ENCODE assay signal across 7 cellular contexts in the genomic region with DNA sequence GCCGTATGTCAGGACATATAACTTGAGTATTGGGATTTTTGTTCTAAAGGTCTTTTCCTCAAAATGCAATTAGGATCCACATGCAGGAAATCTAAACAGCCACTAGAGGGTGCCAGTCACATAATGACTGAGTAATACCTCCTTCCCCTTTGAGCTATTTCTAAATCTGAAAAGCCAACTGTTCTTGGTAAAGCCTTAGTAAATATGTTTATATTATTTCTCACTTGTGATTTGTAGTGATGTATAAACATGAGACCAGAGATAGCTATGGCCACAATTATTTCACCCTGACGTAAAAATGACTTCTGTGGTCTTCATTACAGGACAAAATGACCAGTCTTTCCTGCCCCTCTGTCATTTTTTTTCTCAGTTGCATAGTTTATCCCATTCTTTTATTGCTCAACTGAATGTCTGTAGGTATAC. TPM values are rescaled to one million over a fixed set of nuclear protein-coding genes. Genes with fewer than 3 reads are reported as not detected.
DNase-seq lines count a peak whose midpoint lies in the region; ATAC-seq, FAIRE-seq and TF ChIP-seq lines count a peak whose summit lies in the region.

No MANE protein-coding gene starts in this region.

- H3K79me2 ChIP-seq in fibroblast of lung (ENCODE audit: control insufficient read depth, insufficient read depth, low read length) = no peaks in the 10 kb centered on the region

- no peaks in the 10 kb centered on the region for H4K20me1 ChIP-seq in fibroblast of lung (ENCODE audit: control insufficient read depth, extremely low read depth, insufficient read depth, low read length)

- ATAC-seq in HG02885 (IDR thresholded peaks at IDR 0.05; ENCODE audit: poor library complexity, unreplicated experiment) (peak; percentile 56), GM19452 (IDR thresholded peaks at IDR 0.05; ENCODE audit: unreplicated experiment) (no peak)

- no peaks in the 10 kb centered on the region for H3K36me3 ChIP-seq in fibroblast of lung (ENCODE audit: control insufficient read depth, insufficient read depth, low read length)
- H3K36me3 ChIP-seq in neutrophil = no peaks in the 10 kb centered on the region

- H3K4me1 ChIP-seq in fibroblast of lung (ENCODE audit: control insufficient read depth, extremely low read depth, insufficient read depth, low read length) (no peaks in the 10 kb centered on the region), neutrophil (ENCODE audit: control insufficient read depth in 1 of 2, insufficient read depth in 1 of 2, low read depth in 1 of 2, low read length in 1 of 2) (no peaks in the 10 kb centered on the region)

- no peaks in the 10 kb centered on the region for H3K27me3 ChIP-seq in fibroblast of lung (ENCODE audit: control insufficient read depth, insufficient read depth, low read length)
- H3K27me3 ChIP-seq in neutrophil = no peaks in the 10 kb centered on the region

- H3K27ac ChIP-seq in fibroblast of lung (ENCODE audit: insufficient read depth, low read length) (no peak overlapping the region), neutrophil (no peak overlapping the region)

- no peak overlapping the region for H3K9ac ChIP-seq in fibroblast of lung (ENCODE audit: insufficient read depth, low read length)

- H3K4me3 ChIP-seq in fibroblast of lung (replicated peaks in 1 of 4; ENCODE audit: control extremely low read depth in 1 of 4, insufficient read depth in 1 of 4, low read depth in 3 of 4, low read length in 4 of 4) (no peak overlapping the region), neutrophil (ENCODE audit: low read depth in 1 of 2, low read length in 1 of 2) (no peak overlapping the region)

- DNase-seq in NCI-H526 (lab: John Stamatoyannopoulos, UW) (peak; percentile 35 to 70), fibroblast of lung (ENCODE audit: low read depth in 2 of 2) (peak; percentile 54 to 86)
- peak; percentile 27 to 41 for DNase-seq in activated CD4-positive, alpha-beta T cell treated with anti-CD3 and anti-CD28 coated beads, Interleukin-2, amount 50 U/mL, for 48 hours

- FAIRE-seq in G401.6 (lab: Jason Lieb, UNC) = peak; percentile 97

- TF ChIP-seq CTCF in fibroblast of lung (conservative IDR thresholded peaks at IDR 0.05 in 1 of 2, IDR thresholded peaks at IDR 0.05 in 1 of 2; ENCODE audit: low read depth in 1 of 2, low read length in 2 of 2) (peak; percentile 83 to 94), neutrophil (IDR thresholded peaks at IDR 0.05) (peak; percentile 87)

- peak overlapping the region; percentile 22 for H2AFZ ChIP-seq in fibroblast of lung (ENCODE audit: low read length)

- H3K9me3 ChIP-seq in fibroblast of lung (ENCODE audit: control insufficient read depth, insufficient read depth, low read depth, low read length) = no peaks in the 10 kb centered on the region
- no peaks in the 10 kb centered on the region for H3K9me3 ChIP-seq in neutrophil

- no peak overlapping the region for H3K4me2 ChIP-seq in fibroblast of lung (ENCODE audit: extremely low read depth, insufficient read depth, low read length)

RNA-seq across cellular contexts. Expression of gene DR1, which starts 41.0 kb away (rescaled TPM):
- 17.2 and 35.0 TPM in 2 replicates for total RNA-seq in fibroblast of lung
- 40.4 and 41.2 TPM in 2 replicates for polyA plus RNA-seq in fibroblast of lung
- 38.6 and 42.7 TPM in 2 replicates for polyA plus RNA-seq in fibroblast of lung (2012)
- 7.3 and 17.3 TPM in 2 replicates for polyA minus RNA-seq in fibroblast of lung (ENCODE audit: low replicate concordance)
